Comparison of ENCODE assay signal across 16 cellular contexts in genomic region chr2:81658227-81658626, GRCh38.
A peak's percentile ranks its signal among the peaks of the same experiment; 100 is the strongest.
DNase-seq lines count a peak whose midpoint lies in the region; ATAC-seq and TF ChIP-seq lines count a peak whose summit lies in the region.
"Had no signal": no experiment of that assay in that cellular context is flagged by ENCODE, and none has a peak within 500 bp of the region (broad histone marks: within the 10 kb centered on the region; RNA-seq: fewer than 3 reads in every experiment).

No MANE protein-coding gene starts in this region.

- H3K9me3 ChIP-seq in Panc1 (ENCODE audit: control insufficient read depth, insufficient read depth, low read depth, low read length) = peaks cover 4% of the 10 kb centered on the region; the same call in 1 of the 2 replicates
- H3K9me3 ChIP-seq: psoas muscle had no signal

- H3K4me1 ChIP-seq in Panc1 (ENCODE audit: control insufficient read depth, insufficient read depth, low read length) = no peaks in the 10 kb centered on the region
- H3K4me1 ChIP-seq: psoas muscle, transverse colon had no signal

- BruUV-seq in Panc1 (replicated peaks; lab: Mats Ljungman, UMichigan) = no TSS peak

- no peaks in the 10 kb centered on the region for H3K36me3 ChIP-seq in Panc1 (ENCODE audit: control insufficient read depth, insufficient read depth, low read length)
- H3K36me3 ChIP-seq: transverse colon had no signal

- DNase-seq in stimulated activated CD4-positive, alpha-beta T cell treated with anti-CD3 and anti-CD28 coated beads, Interleukin-1b, Interleukin-23, amount 100 ng/mL, for 48 hours = peak; percentile 26
- no peak for DNase-seq in stimulated activated CD4-positive, alpha-beta T cell treated with anti-CD3 and anti-CD28 coated beads, Interleukin-4, amount 100 ng/mL, for 24 hours
- DNase-seq in Panc1 (ENCODE audit: low read depth, low spot score) (peak; percentile 68), NCI-H226 (no peak), NK-92 (lab: John Stamatoyannopoulos, UW; ENCODE audit: unreplicated experiment) (no peak)
- DNase-seq in stimulated activated naive CD8-positive, alpha-beta T cell treated with anti-CD3 and anti-CD28 coated beads, Interleukin-15, Interleukin-2, amounts not matched to agents 100 U/mL and 50 U/mL, for 24 hours = no peak
- DNase-seq: activated CD8-positive, alpha-beta memory T cell treated with anti-CD3 and anti-CD28 coated beads for 24 hours; activated gamma-delta T cell; naive thymus-derived CD4-positive, alpha-beta T cell; NK-92 treated with Interleukin-12 subunit alpha and Interleukin-12 subunit beta, amount 100 ng/mL, for 24 hours; psoas muscle; transverse colon had no signal

- in situ Hi-C loops in Panc1 (cut with HindIII; ENCODE audit: low pct_unique_long_range_greater_than_20kb, low sequenced_read_pairs) = no loop called here

- ATAC-seq in Panc1 (peak; percentile 62), esophagus mucosa (peak; percentile 59), HG02970 (IDR thresholded peaks at IDR 0.05; ENCODE audit: low FRiP score, unreplicated experiment) (no peak)
- ATAC-seq in stimulated activated naive CD8-positive, alpha-beta T cell treated with anti-CD3 and anti-CD28 coated beads, Interleukin-15, Interleukin-2, amounts not matched to agents 100 U/mL and 50 U/mL, for 24 hours = no peak
- ATAC-seq: naive thymus-derived CD4-positive, alpha-beta T cell; psoas muscle had no signal

- intact Hi-C loops in Panc1 (cut with micrococcal nuclease; ENCODE audit: unreplicated experiment) = no loop called here

- H3K27ac ChIP-seq in Panc1 (ENCODE audit: low read length) = no peak overlapping the region
- H3K27ac ChIP-seq: psoas muscle, SK-N-MC, transverse colon had no signal

- POLR2A ChIA-PET in Panc1 (lab: Charles Lee) = no interaction called here

- no peak overlapping the region for H3K4me3 ChIP-seq in Panc1 (ENCODE audit: low read depth in 2 of 2, low read length in 2 of 2)
- H3K4me3 ChIP-seq: lung, psoas muscle, SK-N-MC, transverse colon had no signal

- no peaks in the 10 kb centered on the region for H3K27me3 ChIP-seq in Panc1 (ENCODE audit: control insufficient read depth, insufficient read depth, low read length)
- H3K27me3 ChIP-seq: transverse colon had no signal

- CTCF ChIA-PET in Panc1 (lab: Charles Lee) = no interaction called here

- no peak for TF ChIP-seq CTCF in Panc1 (IDR thresholded peaks at IDR 0.05)

Comparison
In these comparisons a context has a peak if more than half of its experiments do, and no peak if none do; other contexts are left out.
1. DNase-seq: peak in stimulated activated CD4-positive, alpha-beta T cell treated with anti-CD3 and anti-CD28 coated beads, Interleukin-1b, Interleukin-23, amount 100 ng/mL, for 48 hours (single experiment) and Panc1 (single experiment); none in stimulated activated CD4-positive, alpha-beta T cell treated with anti-CD3 and anti-CD28 coated beads, Interleukin-4, amount 100 ng/mL, for 24 hours (single experiment), NCI-H226 (single experiment), stimulated activated naive CD8-positive, alpha-beta T cell treated with anti-CD3 and anti-CD28 coated beads, Interleukin-15, Interleukin-2, amounts not matched to agents 100 U/mL and 50 U/mL, for 24 hours (single experiment) and NK-92 (single experiment).
2. ATAC-seq: peak in Panc1 (single experiment) and esophagus mucosa (single experiment); none in HG02970 (single experiment) and stimulated activated naive CD8-positive, alpha-beta T cell treated with anti-CD3 and anti-CD28 coated beads, Interleukin-15, Interleukin-2, amounts not matched to agents 100 U/mL and 50 U/mL, for 24 hours (single experiment).